8 cellular contexts compared by ENCODE assay signal in the genomic region with DNA sequence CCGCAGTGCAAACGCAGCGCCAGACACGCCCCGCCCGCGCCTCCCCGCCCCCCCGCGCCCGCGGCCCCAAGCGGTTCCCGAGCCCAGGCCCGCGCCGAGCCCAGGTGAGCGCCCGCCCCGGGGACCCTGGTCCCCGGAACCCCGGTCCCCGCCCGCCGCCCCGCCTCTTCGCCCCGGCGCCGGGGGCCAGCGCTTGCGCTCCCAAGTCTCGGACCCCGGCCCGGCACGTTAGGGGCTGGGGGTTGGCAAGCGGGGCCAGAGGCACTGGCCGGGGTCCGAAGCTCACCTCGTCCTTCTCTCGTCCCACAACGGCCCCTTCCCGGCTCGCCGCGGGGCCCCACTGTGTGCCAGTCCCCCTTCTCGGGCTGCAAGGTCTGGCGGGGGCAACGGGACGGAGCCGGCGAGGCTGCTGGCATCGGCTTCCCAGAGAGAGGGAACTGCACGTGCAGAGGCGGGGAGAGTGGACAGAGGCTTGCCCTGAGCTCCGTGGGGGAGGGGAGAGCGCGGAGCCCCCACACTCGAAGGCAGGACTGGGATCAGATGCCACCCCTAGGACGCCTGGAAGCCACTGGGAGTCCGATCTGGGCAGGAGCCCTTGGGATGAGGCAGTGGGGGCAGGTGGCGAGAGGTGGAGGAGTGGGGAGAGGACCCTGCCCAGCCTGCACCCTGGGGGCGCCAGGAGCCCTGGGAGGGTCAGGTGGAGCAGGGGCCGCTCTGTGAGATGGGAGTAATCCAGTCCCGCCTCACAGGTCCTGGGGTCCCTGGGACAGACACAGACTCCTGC. TPM values are rescaled to one million over a fixed set of nuclear protein-coding genes. Genes with fewer than 3 reads are reported as not detected.
DNase-seq lines count a peak whose midpoint lies in the region; ATAC-seq and TF ChIP-seq lines count a peak whose summit lies in the region.

No MANE protein-coding gene starts in this region.

- peak overlapping the region; percentile 43 for H3K4me3 Mint-ChIP-seq in activated naive CD8-positive, alpha-beta T cell treated with anti-CD3 and anti-CD28 coated beads for 36 hours

- H3K4me1 ChIP-seq in DOHH2 (ENCODE audit: control insufficient read depth, low read length) (no peaks in the 10 kb centered on the region), iPS DF 6.9 (ENCODE audit: control insufficient read depth, insufficient read depth, low read length) (peaks cover 4% of the 10 kb centered on the region; the same call in 1 of the 2 replicates), gastrocnemius medialis (peaks cover 0 to 4% of the 10 kb centered on the region in 2 donors)

- peak in 1 of 2 donors; percentile 35 for ATAC-seq in gastrocnemius medialis
- no peak for ATAC-seq in GM21526 (IDR thresholded peaks at IDR 0.05; ENCODE audit: low FRiP score, unreplicated experiment)
- ATAC-seq in HG03108 (IDR thresholded peaks at IDR 0.05; ENCODE audit: unreplicated experiment), result no peak

- peaks cover 1% of the 10 kb centered on the region; the same call in 1 of the 2 replicates for H4K20me1 ChIP-seq in DOHH2 (ENCODE audit: control insufficient read depth, insufficient read depth, low read depth, low read length)

- no CpG with 5 or more reads among the region's 65 CpGs for WGBS in iPS DF 6.9 (ENCODE audit: insufficient coverage, insufficient read length)

- 0 out of 2 replicates have a peak overlapping the region, but pooled peaks have one; percentile 14 for H3K4me2 ChIP-seq in DOHH2 (ENCODE audit: low read length)

- H3K36me3 ChIP-seq in DOHH2 (ENCODE audit: control insufficient read depth, low read length) (no peaks in the 10 kb centered on the region), iPS DF 6.9 (ENCODE audit: control insufficient read depth, insufficient read depth, low read length) (no peaks in the 10 kb centered on the region), gastrocnemius medialis (no peaks in the 10 kb centered on the region)

- no peaks in the 10 kb centered on the region for H3K79me2 ChIP-seq in DOHH2 (ENCODE audit: control insufficient read depth, low read length)

- H3K9me3 ChIP-seq in DOHH2 (ENCODE audit: control insufficient read depth, insufficient read depth, low read length) (no peaks in the 10 kb centered on the region), iPS DF 6.9 (ENCODE audit: control insufficient read depth, insufficient read depth, low read length) (no peaks in the 10 kb centered on the region), gastrocnemius medialis (no peaks in the 10 kb centered on the region)

- TF ChIP-seq POLR2A in gastrocnemius medialis (IDR thresholded peaks at IDR 0.05), result no peak

- H3K9me3 Mint-ChIP-seq in activated naive CD8-positive, alpha-beta T cell treated with anti-CD3 and anti-CD28 coated beads for 36 hours, result no peaks in the 10 kb centered on the region

- H3K9me2 ChIP-seq in DOHH2 (replicated peaks; ENCODE audit: control insufficient read depth, low read length), result no peaks in the 10 kb centered on the region

- H3K27ac ChIP-seq in DOHH2 (ENCODE audit: low read depth, low read length) (no peak overlapping the region), iPS DF 6.9 (ENCODE audit: low read length) (no peak overlapping the region), gastrocnemius medialis (no peak overlapping the region)

- peaks cover 17% of the 10 kb centered on the region for H3K27me3 Mint-ChIP-seq in activated naive CD8-positive, alpha-beta T cell treated with anti-CD3 and anti-CD28 coated beads for 36 hours

- TF ChIP-seq CTCF in DOHH2 (IDR thresholded peaks at IDR 0.05; ENCODE audit: low read depth, low read length, poor library complexity, severe bottlenecking) (no peak), gastrocnemius medialis (IDR thresholded peaks at IDR 0.05 in 4 of 5, conservative IDR thresholded peaks at IDR 0.05 in 1 of 5) (no peak)

- no peaks in the 10 kb centered on the region for H3F3A ChIP-seq in DOHH2 (ENCODE audit: control insufficient read depth, insufficient read depth)

- intact Hi-C loops in gastrocnemius medialis (cut with DNase I; ENCODE audit: low total_unique reads), result no loop called here

- no peak overlapping the region for H3K27ac Mint-ChIP-seq in activated naive CD8-positive, alpha-beta T cell treated with anti-CD3 and anti-CD28 coated beads for 36 hours

- H3K36me3 Mint-ChIP-seq in activated naive CD8-positive, alpha-beta T cell treated with anti-CD3 and anti-CD28 coated beads for 36 hours, result no peaks in the 10 kb centered on the region

- peaks cover 13% of the 10 kb centered on the region for H3K4me1 Mint-ChIP-seq in activated naive CD8-positive, alpha-beta T cell treated with anti-CD3 and anti-CD28 coated beads for 36 hours

- H3K27me3 ChIP-seq in DOHH2 (ENCODE audit: control insufficient read depth, low read length), result peaks cover 22% of the 10 kb centered on the region
- peaks cover 35% of the 10 kb centered on the region for H3K27me3 ChIP-seq in iPS DF 6.9 (ENCODE audit: control insufficient read depth, insufficient read depth, low read length)
- peaks cover 0 to 16% (median 7%) of the 10 kb centered on the region in 3 donors for H3K27me3 ChIP-seq in gastrocnemius medialis

- in situ Hi-C loops in gastrocnemius medialis (cut with MboI; ENCODE audit: low sequenced_read_pairs in 4 of 4), result no loop called here

- no peak for DNase-seq in activated naive CD8-positive, alpha-beta T cell treated with anti-CD3 and anti-CD28 coated beads for 36 hours
- DNase-seq in iPS DF 6.9 (ENCODE audit: low read depth, low spot score) (no peak), gastrocnemius medialis (no peak), NCI-H226 (no peak), NCI-H2081 treated with DMSO at 0.1 percent for 48 hours (lab: John Stamatoyannopoulos, UW) (no peak)

- no peak overlapping the region for H3K4me3 ChIP-seq in DOHH2 (ENCODE audit: low read length)
- peak overlapping the region; percentile 15; the same call in 1 of the 2 replicates for H3K4me3 ChIP-seq in iPS DF 6.9 (ENCODE audit: low read length)
- peak overlapping the region; percentile 41 to 58 (median 44) for H3K4me3 ChIP-seq in gastrocnemius medialis

RNA-seq across cellular contexts. Expression of a gene that starts 1.8 kb away (rescaled TPM):
- under 1 TPM in 1 of 2 experiments, not detected in 1; 0.14 TPM for total RNA-seq in activated naive CD8-positive, alpha-beta T cell treated with anti-CD3 and anti-CD28 coated beads for 36 hours
- total RNA-seq in gastrocnemius medialis, result under 1 TPM in 2 of 4 donors, not detected in 2; 0.22 to 0.42 TPM

RNA-seq across cellular contexts. Expression of a gene that starts 16.8 kb away (rescaled TPM):
- 10 to 100 TPM; 32.4 to 39.2 TPM for total RNA-seq in activated naive CD8-positive, alpha-beta T cell treated with anti-CD3 and anti-CD28 coated beads for 36 hours
- 10 to 100 TPM; 25.4 to 36.4 (median 26.3) TPM for total RNA-seq in gastrocnemius medialis

RNA-seq across cellular contexts. Expression of a gene that starts 36.6 kb away (rescaled TPM):
- 10 to 100 TPM; 34.3 to 34.5 TPM for total RNA-seq in activated naive CD8-positive, alpha-beta T cell treated with anti-CD3 and anti-CD28 coated beads for 36 hours
- total RNA-seq in gastrocnemius medialis, result 10 to 100 TPM; 44.8 to 76.2 (median 61.7) TPM

RNA-seq across cellular contexts. Expression of a gene that starts 48.1 kb away (rescaled TPM):
- total RNA-seq in activated naive CD8-positive, alpha-beta T cell treated with anti-CD3 and anti-CD28 coated beads for 36 hours, result 10 to 100 TPM; 82.1 to 82.2 TPM
- total RNA-seq in gastrocnemius medialis, result 100 to 1,000 TPM in 1 of 4 donors, 10 to 100 TPM in 3; 73.3 to 109 (median 84.7) TPM

RNA-seq across cellular contexts. Expression of a gene that starts 49.7 kb away (rescaled TPM):
- total RNA-seq in activated naive CD8-positive, alpha-beta T cell treated with anti-CD3 and anti-CD28 coated beads for 36 hours, result under 1 TPM; 0.14 to 0.43 TPM
- 10 to 100 TPM; 17.6 to 68.9 (median 33.3) TPM for total RNA-seq in gastrocnemius medialis
